24 cellular contexts compared by ENCODE assay signal in the genomic region with DNA sequence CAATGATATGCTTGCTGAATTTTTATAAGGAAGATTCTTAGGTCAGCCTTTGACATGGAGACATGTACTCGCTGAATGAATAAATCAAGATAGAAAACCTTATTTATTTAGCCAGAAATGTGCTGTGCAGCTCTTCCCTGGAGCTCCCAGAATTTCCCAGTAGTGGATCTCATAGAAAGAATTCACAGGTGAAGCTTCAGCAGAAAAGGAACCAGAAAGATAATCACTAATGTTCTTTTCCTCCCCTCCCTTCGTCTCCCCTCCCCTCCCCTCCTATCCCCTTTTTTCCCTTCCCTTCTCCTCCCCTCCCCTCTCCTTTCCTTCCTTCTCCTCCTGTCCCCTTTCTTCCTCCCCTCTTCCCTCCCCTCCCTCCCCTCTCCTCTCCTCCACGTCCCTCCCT.
"Had no signal": no experiment of that assay in that cellular context is flagged by ENCODE, and none has a peak within 500 bp of the region (broad histone marks: within the 10 kb centered on the region; RNA-seq: fewer than 3 reads in every experiment).

No MANE protein-coding gene starts in this region.

- H3K36me3 Mint-ChIP-seq: activated naive CD8-positive, alpha-beta T cell treated with anti-CD3 and anti-CD28 coated beads for 36 hours had no signal

- ATAC-seq: activated CD8-positive, alpha-beta T cell treated with anti-CD3 and anti-CD28 coated beads, Interleukin-2, amount 10 ng/mL, durations not matched to agents 7 days and 5 days had no signal

- H3K4me3 ChIP-seq: ascending aorta, cardiac muscle cell had no signal

- H3K9me3 Mint-ChIP-seq: activated CD4-positive, alpha-beta T cell treated with anti-CD3 and anti-CD28 coated beads, Interleukin-2, amount 10 ng/mL, durations not matched to agents 7 days and 5 days; activated naive CD8-positive, alpha-beta T cell treated with anti-CD3 and anti-CD28 coated beads for 36 hours; central memory CD8-positive, alpha-beta T cell had no signal

- H3K36me3 ChIP-seq: ascending aorta, cardiac muscle cell had no signal

- H3K27me3 ChIP-seq: ascending aorta had no signal

- H3K27ac Mint-ChIP-seq: activated CD4-positive, alpha-beta T cell treated with anti-CD3 and anti-CD28 coated beads, Interleukin-2, amount 10 ng/mL, durations not matched to agents 7 days and 5 days; activated CD8-positive, alpha-beta T cell treated with anti-CD3 and anti-CD28 coated beads, Interleukin-2, amount 10 ng/mL, durations not matched to agents 7 days and 5 days; activated naive CD8-positive, alpha-beta T cell treated with anti-CD3 and anti-CD28 coated beads for 36 hours had no signal

- H3K27ac ChIP-seq: ascending aorta, cardiac muscle cell, KMS-11 had no signal

- H3K4me3 Mint-ChIP-seq: activated CD4-positive, alpha-beta T cell treated with anti-CD3 and anti-CD28 coated beads, Interleukin-2, amount 10 ng/mL, durations not matched to agents 7 days and 5 days; activated CD8-positive, alpha-beta T cell treated with anti-CD3 and anti-CD28 coated beads, Interleukin-2, amount 10 ng/mL, durations not matched to agents 7 days and 5 days; activated naive CD8-positive, alpha-beta T cell treated with anti-CD3 and anti-CD28 coated beads for 36 hours; central memory CD8-positive, alpha-beta T cell had no signal

- H3K9ac ChIP-seq: KMS-11 had no signal

- H3K4me2 ChIP-seq: KMS-11 had no signal

- H3K9me3 ChIP-seq: ascending aorta had no signal

- DNase-seq: activated CD4-positive, alpha-beta T cell treated with anti-CD3 and anti-CD28 coated beads, Interleukin-2, amount 10 ng/mL, durations not matched to agents 7 days and 5 days; activated CD4-positive, alpha-beta T cell treated with anti-CD3 and anti-CD28 coated beads, Interleukin-2, amount 50 U/mL, for 48 hours; activated CD8-positive, alpha-beta T cell treated with anti-CD3 and anti-CD28 coated beads, Interleukin-2, amount 10 ng/mL, durations not matched to agents 7 days and 5 days; activated effector memory CD4-positive, alpha-beta T cell treated with Interleukin-2 at 50 U/mL for 16 hours; activated naive CD4-positive, alpha-beta T cell treated with anti-CD3 and anti-CD28 coated beads, Interleukin-2, amount 50 U/mL, for 16 hours; activated naive CD8-positive, alpha-beta T cell treated with anti-CD3 and anti-CD28 coated beads for 36 hours; activated T-cell treated with anti-CD3 and anti-CD28 coated beads for 4 hours; activated T-cell treated with anti-CD3 and anti-CD28 coated beads, Interleukin-2, amount 50 U/mL, for 48 hours; amygdala; MM.1S; MV-4-11; NCI-H1092; NCI-H1436 treated with DMSO at 0.1 percent for 48 hours; NCI-H1694 treated with DMSO at 0.1 percent for 48 hours; NCI-H2029; NCI-H345; NCI-H524 treated with DMSO at 0.1 percent for 48 hours; OCI-M1; Right ventricle myocardium superior; T1000 had no signal
